In the genomic region with DNA sequence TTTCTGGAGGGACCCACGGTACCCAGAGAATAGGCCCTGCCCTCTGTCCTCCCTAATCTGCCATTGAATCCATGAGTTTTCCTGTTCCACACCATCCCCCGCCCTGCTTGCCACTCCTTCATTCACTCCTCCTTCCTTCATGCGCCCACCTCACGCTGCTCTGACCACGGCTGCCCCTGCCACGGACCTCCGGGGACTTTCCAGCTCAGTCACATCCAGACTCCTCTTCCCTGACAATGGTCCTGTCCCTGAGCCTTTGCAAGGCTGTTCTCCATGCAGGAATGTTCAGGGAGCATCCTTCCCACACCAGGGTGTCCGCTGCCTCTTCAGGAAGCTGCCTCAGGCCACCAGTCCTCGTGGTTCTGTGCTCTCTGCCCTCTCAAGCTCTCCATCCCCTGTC, we compare ENCODE assay signal across 25 cellular contexts. TPM values are rescaled to one million over a fixed set of nuclear protein-coding genes. Genes with fewer than 3 reads are reported as not detected.
DNase-seq lines count a peak whose midpoint lies in the region; ATAC-seq, FAIRE-seq and TF ChIP-seq lines count a peak whose summit lies in the region.
"Had no signal": no experiment of that assay in that cellular context is flagged by ENCODE, and none has a peak within 500 bp of the region (broad histone marks: within the 10 kb centered on the region; RNA-seq: fewer than 3 reads in every experiment).

No MANE protein-coding gene starts in this region.

- H3K9me3 Mint-ChIP-seq in natural killer cell (no peaks in the 10 kb centered on the region), endodermal cell (peaks cover 3% of the 10 kb centered on the region), neural progenitor cell (no peaks in the 10 kb centered on the region)
- no peaks in the 10 kb centered on the region for H3K9me3 Mint-ChIP-seq in natural killer cell treated with Interleukin-12 subunit alpha and Interleukin-12 subunit beta and Interleukin-15 and Interleukin-18, amount 100 ng/mL, for 72 hours
- H3K9me3 Mint-ChIP-seq: CD8-positive, alpha-beta T cell had no signal

- no peaks in the 10 kb centered on the region for H4K20me1 ChIP-seq in neural progenitor cell (ENCODE audit: low read depth)

- POLR2A ChIA-PET in GM10248 (lab: Yijun Ruan, JAX): no interaction called here

- CTCF ChIA-PET in GM10248 (lab: Yijun Ruan, JAX): interaction anchor here (1.4 kb wide), 1 partner anchor 9 kb away, joined by 3 read pairs; no protein-coding TSS in a partner anchor

- DNase-seq in natural killer cell (peak; percentile 4), endodermal cell (peak; percentile 51), neural progenitor cell (ENCODE audit: low spot score) (no peak), GM10248 (ENCODE audit: extremely low spot score) (no peak), kidney (no peak)
- no peak for DNase-seq in natural killer cell treated with Interleukin-12 subunit alpha and Interleukin-12 subunit beta and Interleukin-15 and Interleukin-18, amount 100 ng/mL, for 72 hours (ENCODE audit: low spot score)
- DNase-seq: Calu3; CD8-positive, alpha-beta T cell; GF-D8; GM23248; NCI-H1092 treated with DMSO at 0.1 percent for 48 hours; NCI-H146; NCI-H2081; NCI-H748 treated with DMSO at 0.1 percent for 48 hours; NK-92 treated with Interleukin-12 subunit alpha and Interleukin-12 subunit beta, amount 100 ng/mL, for 24 hours; SHP77 had no signal

- no peaks in the 10 kb centered on the region for H3K36me3 ChIP-seq in endodermal cell (ENCODE audit: control insufficient read depth, insufficient read depth, low read length)
- H3K36me3 ChIP-seq in neural progenitor cell: no peaks in the 10 kb centered on the region
- H3K36me3 ChIP-seq in kidney (ENCODE audit: control insufficient read depth in 1 of 2, insufficient read depth in 2 of 2, low read length in 2 of 2): no peaks in the 10 kb centered on the region

- H3K27me3 ChIP-seq in endodermal cell (ENCODE audit: control insufficient read depth, insufficient read depth, low read length, poor library complexity, severe bottlenecking) (peaks cover 51% of the 10 kb centered on the region), neural progenitor cell (no peaks in the 10 kb centered on the region)

- no peak overlapping the region for H3K27ac ChIP-seq in endodermal cell (ENCODE audit: low read depth, low read length)
- H3K27ac ChIP-seq in neural progenitor cell: no peak overlapping the region
- H3K27ac ChIP-seq in kidney (ENCODE audit: low read depth in 2 of 2, low read length in 2 of 2): no peak overlapping the region
- H3K27ac ChIP-seq: A549, GM23248 had no signal

- no peak overlapping the region for H2AFZ ChIP-seq in neural progenitor cell (replicated peaks)
- H2AFZ ChIP-seq: GM23248 had no signal

- intact Hi-C loops in natural killer cell (cut with micrococcal nuclease): no loop called here
- intact Hi-C loops in kidney (cut with DNase I): no loop called here

- H3K27me3 Mint-ChIP-seq in natural killer cell (ENCODE audit: low read depth in 2 of 2) (peaks cover 0 to 7% of the 10 kb centered on the region in 2 donors), endodermal cell (ENCODE audit: insufficient read depth) (peaks cover 87% of the 10 kb centered on the region), neural progenitor cell (ENCODE audit: insufficient read depth, low read depth) (peaks cover 5% of the 10 kb centered on the region)
- peaks cover 3 to 7% of the 10 kb centered on the region in 2 donors for H3K27me3 Mint-ChIP-seq in natural killer cell treated with Interleukin-12 subunit alpha and Interleukin-12 subunit beta and Interleukin-15 and Interleukin-18, amount 100 ng/mL, for 72 hours

- H3K4me2 ChIP-seq in neural progenitor cell: no peak overlapping the region
- H3K4me2 ChIP-seq: A549 had no signal

- no peaks in the 10 kb centered on the region for H3F3A ChIP-seq in neural progenitor cell (ENCODE audit: low read depth)

- H3K36me3 Mint-ChIP-seq in natural killer cell: no peaks in the 10 kb centered on the region
- H3K36me3 Mint-ChIP-seq in natural killer cell treated with Interleukin-12 subunit alpha and Interleukin-12 subunit beta and Interleukin-15 and Interleukin-18, amount 100 ng/mL, for 72 hours: no peaks in the 10 kb centered on the region
- H3K36me3 Mint-ChIP-seq in endodermal cell (ENCODE audit: low read depth): no peaks in the 10 kb centered on the region
- no peaks in the 10 kb centered on the region for H3K36me3 Mint-ChIP-seq in neural progenitor cell
- H3K36me3 Mint-ChIP-seq: CD8-positive, alpha-beta T cell had no signal

- no peaks in the 10 kb centered on the region for H3K79me2 ChIP-seq in neural progenitor cell (ENCODE audit: low read depth)

- H3K9ac ChIP-seq in endodermal cell (ENCODE audit: extremely low read depth, low read length, poor library complexity, severe bottlenecking) (no peak overlapping the region), neural progenitor cell (no peak overlapping the region), kidney (ENCODE audit: low read length in 2 of 2) (no peak overlapping the region)
- H3K9ac ChIP-seq: GM23248 had no signal

- H3K9me3 ChIP-seq in endodermal cell (ENCODE audit: control insufficient read depth, low read length) (no peaks in the 10 kb centered on the region), neural progenitor cell (ENCODE audit: low read depth) (no peaks in the 10 kb centered on the region), kidney (ENCODE audit: control insufficient read depth in 1 of 2, low read length in 2 of 2) (peaks cover 0 to 2% of the 10 kb centered on the region in 2 donors)
- H3K9me3 ChIP-seq: A549 had no signal

- ATAC-seq in natural killer cell (no peak), HG02571 (IDR thresholded peaks at IDR 0.05; ENCODE audit: unreplicated experiment) (no peak), HG03469 (IDR thresholded peaks at IDR 0.05; ENCODE audit: unreplicated experiment) (no peak)
- ATAC-seq in natural killer cell treated with Interleukin-12 subunit alpha and Interleukin-12 subunit beta and Interleukin-15 and Interleukin-18, amount 100 ng/mL, for 72 hours: no peak
- ATAC-seq: A549; CD8-positive, alpha-beta T cell had no signal

- peaks cover 5% of the 10 kb centered on the region for H3K4me1 ChIP-seq in endodermal cell (ENCODE audit: control insufficient read depth, insufficient read depth, low read length)
- H3K4me1 ChIP-seq in neural progenitor cell: no peaks in the 10 kb centered on the region
- no peaks in the 10 kb centered on the region for H3K4me1 ChIP-seq in kidney (ENCODE audit: control insufficient read depth in 1 of 2, insufficient read depth in 1 of 2, low read depth in 1 of 2, low read length in 2 of 2)
- H3K4me1 ChIP-seq: A549 had no signal

- H3K4me1 Mint-ChIP-seq in natural killer cell: no peaks in the 10 kb centered on the region
- H3K4me1 Mint-ChIP-seq in natural killer cell treated with Interleukin-12 subunit alpha and Interleukin-12 subunit beta and Interleukin-15 and Interleukin-18, amount 100 ng/mL, for 72 hours (ENCODE audit: low read depth in 2 of 2): peaks cover 0 to 4% of the 10 kb centered on the region in 2 donors
- H3K4me1 Mint-ChIP-seq in endodermal cell: peaks cover 18% of the 10 kb centered on the region
- H3K4me1 Mint-ChIP-seq in neural progenitor cell: peaks cover 14% of the 10 kb centered on the region

- 91 to 97% methylated on average over 8 to 9 of the region's 9 CpGs for WGBS in endodermal cell (ENCODE audit: insufficient coverage in 1 of 2, insufficient read length in 1 of 2), 2 experiments

- no peak for TF ChIP-seq CTCF in natural killer cell (IDR thresholded peaks at IDR 0.05)
- no peak for TF ChIP-seq CTCF in endodermal cell (conservative IDR thresholded peaks at IDR 0.05)
- no peak for TF ChIP-seq CTCF in neural progenitor cell (IDR thresholded peaks at IDR 0.05)
- no peak for TF ChIP-seq CTCF in GM10248 (IDR thresholded peaks at IDR 0.05; ENCODE audit: control extremely low read depth, extremely low read depth, low read depth, missing control alignments)
- TF ChIP-seq CTCF in kidney (IDR thresholded peaks at IDR 0.05; ENCODE audit: borderline replicate concordance, extremely low read depth, insufficient read depth): no peak

- no peak overlapping the region for H3K4me3 Mint-ChIP-seq in natural killer cell
- no peak overlapping the region for H3K4me3 Mint-ChIP-seq in natural killer cell treated with Interleukin-12 subunit alpha and Interleukin-12 subunit beta and Interleukin-15 and Interleukin-18, amount 100 ng/mL, for 72 hours
- no peak overlapping the region for H3K4me3 Mint-ChIP-seq in endodermal cell
- no peak overlapping the region for H3K4me3 Mint-ChIP-seq in neural progenitor cell
- H3K4me3 Mint-ChIP-seq: CD8-positive, alpha-beta T cell had no signal

- H3K4me3 ChIP-seq in endodermal cell (ENCODE audit: low read length) (no peak overlapping the region), neural progenitor cell (no peak overlapping the region), kidney (ENCODE audit: low read length in 2 of 2) (no peak overlapping the region)
- H3K4me3 ChIP-seq: A549, GM23248, K562 had no signal

- H3K27ac Mint-ChIP-seq in natural killer cell (no peak overlapping the region), endodermal cell (no peak overlapping the region), neural progenitor cell (peak overlapping the region; percentile 31)
- H3K27ac Mint-ChIP-seq in natural killer cell treated with Interleukin-12 subunit alpha and Interleukin-12 subunit beta and Interleukin-15 and Interleukin-18, amount 100 ng/mL, for 72 hours: no peak overlapping the region
- H3K27ac Mint-ChIP-seq: CD8-positive, alpha-beta T cell had no signal

- no peak for FAIRE-seq in kidney (lab: Jason Lieb, UNC)
- FAIRE-seq: A549, GM12891, GM18507, K562 had no signal

RNA-seq across cellular contexts. Expression of gene GLP1R, which starts 25.9 kb away (rescaled TPM):
- total RNA-seq in natural killer cell: 1 to 10 TPM; 2.2 to 6.5 (median 3.0) TPM
- not detected for total RNA-seq in natural killer cell treated with Interleukin-12 subunit alpha and Interleukin-12 subunit beta and Interleukin-15 and Interleukin-18, amount 100 ng/mL, for 72 hours
- under 1 TPM in 1 of 2 donors, not detected in 1; 0.15 TPM for total RNA-seq in endodermal cell
- polyA plus RNA-seq in endodermal cell (2013, experiment 1 of 2): 0.18 TPM
- polyA plus RNA-seq in endodermal cell (2013, experiment 2 of 2): 0.25 TPM
- total RNA-seq in neural progenitor cell (ENCODE audit: low replicate concordance): 0.82 and 1.3 TPM in 2 replicates
- 0.22 TPM for total RNA-seq in kidney
- 0.13 TPM for polyA plus RNA-seq in kidney (ENCODE audit: insufficient read depth, low read depth, low replicate concordance)
- total RNA-seq: CD8-positive, alpha-beta T cell; GM23248; K562; NCI-H460; RPMI7951 had no signal
- polyA plus RNA-seq: A549, BJ, GM23248, K562 had no signal

RNA-seq across cellular contexts. Expression of gene SAYSD1, which starts 40.5 kb away (rescaled TPM):
- total RNA-seq in natural killer cell (10 to 100 TPM; 11.3 to 13.1 (median 11.5) TPM), endodermal cell (10 to 100 TPM in 1 of 2 donors, 1 to 10 TPM in 1; 7.2 to 13.0 TPM), neural progenitor cell (ENCODE audit: low replicate concordance) (8.2 and 10.8 TPM in 2 replicates), kidney (20.4 TPM)
- total RNA-seq in natural killer cell treated with Interleukin-12 subunit alpha and Interleukin-12 subunit beta and Interleukin-15 and Interleukin-18, amount 100 ng/mL, for 72 hours: 1 to 10 TPM; 3.5 to 5.2 TPM
- polyA plus RNA-seq in endodermal cell (2013, experiment 1 of 2): 12.8 TPM
- 11.6 TPM for polyA plus RNA-seq in endodermal cell (2013, experiment 2 of 2)
- 17.1 TPM for polyA plus RNA-seq in kidney (ENCODE audit: insufficient read depth, low read depth, low replicate concordance)

Comparison
In these comparisons a context has a peak if more than half of its experiments do, and no peak if none do; other contexts are left out.
1. DNase-seq: peak in natural killer cell (single experiment) and endodermal cell (single experiment); none in natural killer cell treated with Interleukin-12 subunit alpha and Interleukin-12 subunit beta and Interleukin-15 and Interleukin-18, amount 100 ng/mL, for 72 hours (single experiment), neural progenitor cell (single experiment), GM10248 (single experiment) and kidney (single experiment).